Comparison of ENCODE assay signal across 24 cellular contexts in genomic region chr2:195815083-195815482, GRCh38.
"Had no signal": no experiment of that assay in that cellular context is flagged by ENCODE, and none has a peak within 500 bp of the region (broad histone marks: within the 10 kb centered on the region; RNA-seq: fewer than 3 reads in every experiment).

No MANE protein-coding gene starts in this region.

- H3K27ac ChIP-seq: colonic mucosa, epithelial cell of prostate, esophagus squamous epithelium, gastroesophageal sphincter, heart left ventricle, hepatocyte, left lung, lower lobe of right lung had no signal

- DNase-seq: colonic mucosa; cortex of kidney; effector CD8-positive, alpha-beta T cell; effector memory CD8-positive, alpha-beta T cell; endodermal cell; erythroblast; esophagus squamous epithelium; foreskin fibroblast; foreskin melanocyte; heart left ventricle; hypothalamus; immature natural killer cell; islet precursor cell; left cardiac atrium; left lung; left ventricle myocardium superior; lower lobe of right lung; mesenchymal stem cell; mucosa of descending colon; naive B cell had no signal

- H3K9me3 ChIP-seq: colonic mucosa, esophagus squamous epithelium, gastroesophageal sphincter, heart left ventricle, left lung, lower lobe of right lung, mucosa of descending colon had no signal

- H3K4me2 ChIP-seq: hepatocyte had no signal

- H3K79me2 ChIP-seq: hepatocyte had no signal

- H3K36me3 ChIP-seq: colonic mucosa, esophagus squamous epithelium, gastroesophageal sphincter, heart left ventricle, left lung, lower lobe of right lung had no signal

- H3K4me1 ChIP-seq: colonic mucosa, esophagus squamous epithelium, gastroesophageal sphincter, heart left ventricle, left lung, lower lobe of right lung had no signal

- H2AFZ ChIP-seq: hepatocyte had no signal

- H3K27me3 ChIP-seq: colonic mucosa, esophagus squamous epithelium, gastroesophageal sphincter, heart left ventricle, hepatocyte, left lung had no signal

- ATAC-seq: effector memory CD8-positive, alpha-beta T cell; esophagus mucosa; gastroesophageal sphincter; heart left ventricle; left cardiac atrium; left lung; left ventricle myocardium superior; lower lobe of right lung; mucosa of descending colon had no signal

- H3K4me3 ChIP-seq: colonic mucosa, esophagus squamous epithelium, gastroesophageal sphincter, heart left ventricle, hepatocyte, left lung, lower lobe of right lung, mucosa of descending colon had no signal
